In genomic region chr2:224832207-224832606, GRCh38 we compare ENCODE assay signal across 1 cellular context.
TF ChIP-seq lines count a peak whose summit lies in the region.

No MANE protein-coding gene starts in this region.

TF ChIP-seq in SK-N-SH, 30 proteins besides CTCF, POLR2A, EP300 and RAD21 (continued from another document):
- TF ChIP-seq PBX3 (IDR thresholded peaks at IDR 0.05), result peak; percentile 48; the same call in 1 of the 2 replicates
- TF ChIP-seq TEAD4 (IDR thresholded peaks at IDR 0.05; ENCODE audit: borderline replicate concordance, insufficient read depth), result no peak
- no peak for TF ChIP-seq MAX (IDR thresholded peaks at IDR 0.05; ENCODE audit: low read depth)
- no peak for TF ChIP-seq RXRA (IDR thresholded peaks at IDR 0.05; ENCODE audit: borderline replicate concordance, low read depth)
- TF ChIP-seq TCF12 (IDR thresholded peaks at IDR 0.05), result peak; percentile 71
- TF ChIP-seq JUND (IDR thresholded peaks at IDR 0.05), result no peak
